ENCODE assay signal across 1 cellular context in the genomic region with DNA sequence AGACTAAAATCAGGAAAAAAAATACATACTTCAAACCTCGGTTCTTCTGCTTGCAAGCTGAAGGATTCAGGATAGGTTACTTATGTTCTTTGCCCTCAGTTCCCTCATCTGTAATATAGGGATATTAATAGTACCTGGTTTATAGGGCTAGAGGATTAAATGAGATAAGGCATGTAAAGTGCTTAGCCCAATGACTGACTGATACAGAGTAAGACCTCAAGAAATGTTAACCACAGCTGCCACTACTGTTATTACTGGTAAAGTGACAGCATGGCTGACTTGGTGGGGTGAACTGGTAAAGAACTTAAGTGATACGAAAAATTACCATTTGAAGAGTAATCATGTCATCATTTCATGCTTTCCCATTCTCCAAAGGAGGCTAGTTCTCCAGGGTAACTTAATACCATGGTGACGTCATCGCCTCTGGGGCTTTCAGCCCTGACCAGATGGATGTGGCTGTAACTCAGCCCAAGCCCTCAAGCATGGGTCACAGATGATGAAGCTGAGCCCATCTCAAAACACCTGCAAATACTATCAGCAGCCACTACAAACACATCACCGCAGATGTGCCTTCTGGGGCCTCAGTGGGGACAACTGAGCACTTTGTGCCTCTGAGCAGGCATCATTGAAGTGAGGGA.
A peak's percentile ranks its signal among the peaks of the same experiment; 100 is the strongest.
TF ChIP-seq lines count a peak whose summit lies in the region.

No MANE protein-coding gene starts in this region.

TF ChIP-seq in K562, 482 proteins besides CTCF, POLR2A, EP300 and RAD21 (continued from another document):
- TF ChIP-seq, protein P1, sequence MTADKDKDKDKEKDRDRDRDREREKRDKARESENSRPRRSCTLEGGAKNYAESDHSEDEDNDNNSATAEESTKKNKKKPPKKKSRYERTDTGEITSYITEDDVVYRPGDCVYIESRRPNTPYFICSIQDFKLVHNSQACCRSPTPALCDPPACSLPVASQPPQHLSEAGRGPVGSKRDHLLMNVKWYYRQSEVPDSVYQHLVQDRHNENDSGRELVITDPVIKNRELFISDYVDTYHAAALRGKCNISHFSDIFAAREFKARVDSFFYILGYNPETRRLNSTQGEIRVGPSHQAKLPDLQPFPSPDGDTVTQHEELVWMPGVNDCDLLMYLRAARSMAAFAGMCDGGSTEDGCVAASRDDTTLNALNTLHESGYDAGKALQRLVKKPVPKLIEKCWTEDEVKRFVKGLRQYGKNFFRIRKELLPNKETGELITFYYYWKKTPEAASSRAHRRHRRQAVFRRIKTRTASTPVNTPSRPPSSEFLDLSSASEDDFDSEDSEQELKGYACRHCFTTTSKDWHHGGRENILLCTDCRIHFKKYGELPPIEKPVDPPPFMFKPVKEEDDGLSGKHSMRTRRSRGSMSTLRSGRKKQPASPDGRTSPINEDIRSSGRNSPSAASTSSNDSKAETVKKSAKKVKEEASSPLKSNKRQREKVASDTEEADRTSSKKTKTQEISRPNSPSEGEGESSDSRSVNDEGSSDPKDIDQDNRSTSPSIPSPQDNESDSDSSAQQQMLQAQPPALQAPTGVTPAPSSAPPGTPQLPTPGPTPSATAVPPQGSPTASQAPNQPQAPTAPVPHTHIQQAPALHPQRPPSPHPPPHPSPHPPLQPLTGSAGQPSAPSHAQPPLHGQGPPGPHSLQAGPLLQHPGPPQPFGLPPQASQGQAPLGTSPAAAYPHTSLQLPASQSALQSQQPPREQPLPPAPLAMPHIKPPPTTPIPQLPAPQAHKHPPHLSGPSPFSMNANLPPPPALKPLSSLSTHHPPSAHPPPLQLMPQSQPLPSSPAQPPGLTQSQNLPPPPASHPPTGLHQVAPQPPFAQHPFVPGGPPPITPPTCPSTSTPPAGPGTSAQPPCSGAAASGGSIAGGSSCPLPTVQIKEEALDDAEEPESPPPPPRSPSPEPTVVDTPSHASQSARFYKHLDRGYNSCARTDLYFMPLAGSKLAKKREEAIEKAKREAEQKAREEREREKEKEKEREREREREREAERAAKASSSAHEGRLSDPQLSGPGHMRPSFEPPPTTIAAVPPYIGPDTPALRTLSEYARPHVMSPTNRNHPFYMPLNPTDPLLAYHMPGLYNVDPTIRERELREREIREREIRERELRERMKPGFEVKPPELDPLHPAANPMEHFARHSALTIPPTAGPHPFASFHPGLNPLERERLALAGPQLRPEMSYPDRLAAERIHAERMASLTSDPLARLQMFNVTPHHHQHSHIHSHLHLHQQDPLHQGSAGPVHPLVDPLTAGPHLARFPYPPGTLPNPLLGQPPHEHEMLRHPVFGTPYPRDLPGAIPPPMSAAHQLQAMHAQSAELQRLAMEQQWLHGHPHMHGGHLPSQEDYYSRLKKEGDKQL (CRISPR knock-in tag; IDR thresholded peaks at IDR 0.05; ENCODE audit: borderline replicate concordance): no peak
- TF ChIP-seq, protein P2, sequence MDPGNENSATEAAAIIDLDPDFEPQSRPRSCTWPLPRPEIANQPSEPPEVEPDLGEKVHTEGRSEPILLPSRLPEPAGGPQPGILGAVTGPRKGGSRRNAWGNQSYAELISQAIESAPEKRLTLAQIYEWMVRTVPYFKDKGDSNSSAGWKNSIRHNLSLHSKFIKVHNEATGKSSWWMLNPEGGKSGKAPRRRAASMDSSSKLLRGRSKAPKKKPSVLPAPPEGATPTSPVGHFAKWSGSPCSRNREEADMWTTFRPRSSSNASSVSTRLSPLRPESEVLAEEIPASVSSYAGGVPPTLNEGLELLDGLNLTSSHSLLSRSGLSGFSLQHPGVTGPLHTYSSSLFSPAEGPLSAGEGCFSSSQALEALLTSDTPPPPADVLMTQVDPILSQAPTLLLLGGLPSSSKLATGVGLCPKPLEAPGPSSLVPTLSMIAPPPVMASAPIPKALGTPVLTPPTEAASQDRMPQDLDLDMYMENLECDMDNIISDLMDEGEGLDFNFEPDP (CRISPR knock-in tag; IDR thresholded peaks at IDR 0.05): no peak
- no peak for TF ChIP-seq RFX5 (IDR thresholded peaks at IDR 0.05; ENCODE audit: low read depth, low read length)
- no peak for TF ChIP-seq ZNF561 (CRISPR knock-in tag; conservative IDR thresholded peaks at IDR 0.05)
- TF ChIP-seq ATF1 (CRISPR knock-in tag; IDR thresholded peaks at IDR 0.05): no peak
- peak; percentile 67 for TF ChIP-seq ATF1 (tag; IDR thresholded peaks at IDR 0.05)
- TF ChIP-seq ZNF507 (tag; conservative IDR thresholded peaks at IDR 0.05): no peak
- no peak for TF ChIP-seq TBP (optimal IDR thresholded peaks at IDR 0.05; ENCODE audit: low read depth, low read length)
- no peak for TF ChIP-seq ZNF76 (CRISPR knock-in tag; IDR thresholded peaks at IDR 0.05; ENCODE audit: borderline replicate concordance)
- TF ChIP-seq SRSF9 (IDR thresholded peaks at IDR 0.05; ENCODE audit: borderline replicate concordance, low read depth, low read length): no peak
- TF ChIP-seq ZNF778 (CRISPR knock-in tag; IDR thresholded peaks at IDR 0.05): no peak
- TF ChIP-seq NR4A1 (CRISPR knock-in tag; IDR thresholded peaks at IDR 0.05): no peak
- TF ChIP-seq NR4A1 (tag; IDR thresholded peaks at IDR 0.05): no peak
- no peak for TF ChIP-seq DPF2 (IDR thresholded peaks at IDR 0.05)
- no peak for TF ChIP-seq HNRNPUL1 (IDR thresholded peaks at IDR 0.05; ENCODE audit: low read length)
- no peak for TF ChIP-seq ZNF253 (CRISPR knock-in tag; conservative IDR thresholded peaks at IDR 0.05)
- TF ChIP-seq, protein P3, sequence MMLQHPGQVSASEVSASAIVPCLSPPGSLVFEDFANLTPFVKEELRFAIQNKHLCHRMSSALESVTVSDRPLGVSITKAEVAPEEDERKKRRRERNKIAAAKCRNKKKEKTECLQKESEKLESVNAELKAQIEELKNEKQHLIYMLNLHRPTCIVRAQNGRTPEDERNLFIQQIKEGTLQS (IDR thresholded peaks at IDR 0.05): peak; percentile 89
- TF ChIP-seq, protein P3 (CRISPR knock-in tag; conservative IDR thresholded peaks at IDR 0.05): no peak
- TF ChIP-seq, protein P4, sequence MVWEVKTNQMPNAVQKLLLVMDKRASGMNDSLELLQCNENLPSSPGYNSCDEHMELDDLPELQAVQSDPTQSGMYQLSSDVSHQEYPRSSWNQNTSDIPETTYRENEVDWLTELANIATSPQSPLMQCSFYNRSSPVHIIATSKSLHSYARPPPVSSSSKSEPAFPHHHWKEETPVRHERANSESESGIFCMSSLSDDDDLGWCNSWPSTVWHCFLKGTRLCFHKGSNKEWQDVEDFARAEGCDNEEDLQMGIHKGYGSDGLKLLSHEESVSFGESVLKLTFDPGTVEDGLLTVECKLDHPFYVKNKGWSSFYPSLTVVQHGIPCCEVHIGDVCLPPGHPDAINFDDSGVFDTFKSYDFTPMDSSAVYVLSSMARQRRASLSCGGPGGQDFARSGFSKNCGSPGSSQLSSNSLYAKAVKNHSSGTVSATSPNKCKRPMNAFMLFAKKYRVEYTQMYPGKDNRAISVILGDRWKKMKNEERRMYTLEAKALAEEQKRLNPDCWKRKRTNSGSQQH (CRISPR knock-in tag; IDR thresholded peaks at IDR 0.05): no peak
- TF ChIP-seq ZC3H8 (IDR thresholded peaks at IDR 0.05): no peak
- no peak for TF ChIP-seq TAF9B (IDR thresholded peaks at IDR 0.05; ENCODE audit: partially characterized antibody)
- TF ChIP-seq, protein P5, sequence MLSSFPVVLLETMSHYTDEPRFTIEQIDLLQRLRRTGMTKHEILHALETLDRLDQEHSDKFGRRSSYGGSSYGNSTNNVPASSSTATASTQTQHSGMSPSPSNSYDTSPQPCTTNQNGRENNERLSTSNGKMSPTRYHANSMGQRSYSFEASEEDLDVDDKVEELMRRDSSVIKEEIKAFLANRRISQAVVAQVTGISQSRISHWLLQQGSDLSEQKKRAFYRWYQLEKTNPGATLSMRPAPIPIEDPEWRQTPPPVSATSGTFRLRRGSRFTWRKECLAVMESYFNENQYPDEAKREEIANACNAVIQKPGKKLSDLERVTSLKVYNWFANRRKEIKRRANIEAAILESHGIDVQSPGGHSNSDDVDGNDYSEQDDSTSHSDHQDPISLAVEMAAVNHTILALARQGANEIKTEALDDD (IDR thresholded peaks at IDR 0.05): no peak
- no peak for TF ChIP-seq ZFX (CRISPR knock-in tag; IDR thresholded peaks at IDR 0.05)
- TF ChIP-seq ATF7 (IDR thresholded peaks at IDR 0.05): peak; percentile 82
- TF ChIP-seq, protein P6, sequence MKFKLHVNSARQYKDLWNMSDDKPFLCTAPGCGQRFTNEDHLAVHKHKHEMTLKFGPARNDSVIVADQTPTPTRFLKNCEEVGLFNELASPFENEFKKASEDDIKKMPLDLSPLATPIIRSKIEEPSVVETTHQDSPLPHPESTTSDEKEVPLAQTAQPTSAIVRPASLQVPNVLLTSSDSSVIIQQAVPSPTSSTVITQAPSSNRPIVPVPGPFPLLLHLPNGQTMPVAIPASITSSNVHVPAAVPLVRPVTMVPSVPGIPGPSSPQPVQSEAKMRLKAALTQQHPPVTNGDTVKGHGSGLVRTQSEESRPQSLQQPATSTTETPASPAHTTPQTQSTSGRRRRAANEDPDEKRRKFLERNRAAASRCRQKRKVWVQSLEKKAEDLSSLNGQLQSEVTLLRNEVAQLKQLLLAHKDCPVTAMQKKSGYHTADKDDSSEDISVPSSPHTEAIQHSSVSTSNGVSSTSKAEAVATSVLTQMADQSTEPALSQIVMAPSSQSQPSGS (CRISPR knock-in tag; IDR thresholded peaks at IDR 0.05): no peak
- TF ChIP-seq, protein P7, sequence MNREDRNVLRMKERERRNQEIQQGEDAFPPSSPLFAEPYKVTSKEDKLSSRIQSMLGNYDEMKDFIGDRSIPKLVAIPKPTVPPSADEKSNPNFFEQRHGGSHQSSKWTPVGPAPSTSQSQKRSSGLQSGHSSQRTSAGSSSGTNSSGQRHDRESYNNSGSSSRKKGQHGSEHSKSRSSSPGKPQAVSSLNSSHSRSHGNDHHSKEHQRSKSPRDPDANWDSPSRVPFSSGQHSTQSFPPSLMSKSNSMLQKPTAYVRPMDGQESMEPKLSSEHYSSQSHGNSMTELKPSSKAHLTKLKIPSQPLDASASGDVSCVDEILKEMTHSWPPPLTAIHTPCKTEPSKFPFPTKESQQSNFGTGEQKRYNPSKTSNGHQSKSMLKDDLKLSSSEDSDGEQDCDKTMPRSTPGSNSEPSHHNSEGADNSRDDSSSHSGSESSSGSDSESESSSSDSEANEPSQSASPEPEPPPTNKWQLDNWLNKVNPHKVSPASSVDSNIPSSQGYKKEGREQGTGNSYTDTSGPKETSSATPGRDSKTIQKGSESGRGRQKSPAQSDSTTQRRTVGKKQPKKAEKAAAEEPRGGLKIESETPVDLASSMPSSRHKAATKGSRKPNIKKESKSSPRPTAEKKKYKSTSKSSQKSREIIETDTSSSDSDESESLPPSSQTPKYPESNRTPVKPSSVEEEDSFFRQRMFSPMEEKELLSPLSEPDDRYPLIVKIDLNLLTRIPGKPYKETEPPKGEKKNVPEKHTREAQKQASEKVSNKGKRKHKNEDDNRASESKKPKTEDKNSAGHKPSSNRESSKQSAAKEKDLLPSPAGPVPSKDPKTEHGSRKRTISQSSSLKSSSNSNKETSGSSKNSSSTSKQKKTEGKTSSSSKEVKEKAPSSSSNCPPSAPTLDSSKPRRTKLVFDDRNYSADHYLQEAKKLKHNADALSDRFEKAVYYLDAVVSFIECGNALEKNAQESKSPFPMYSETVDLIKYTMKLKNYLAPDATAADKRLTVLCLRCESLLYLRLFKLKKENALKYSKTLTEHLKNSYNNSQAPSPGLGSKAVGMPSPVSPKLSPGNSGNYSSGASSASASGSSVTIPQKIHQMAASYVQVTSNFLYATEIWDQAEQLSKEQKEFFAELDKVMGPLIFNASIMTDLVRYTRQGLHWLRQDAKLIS (CRISPR knock-in tag; IDR thresholded peaks at IDR 0.05): no peak
- TF ChIP-seq ZNF124 (CRISPR knock-in tag; IDR thresholded peaks at IDR 0.05): no peak
- peak; percentile 39; the same call in 1 of the 2 replicates for TF ChIP-seq JUND (IDR thresholded peaks at IDR 0.05; ENCODE audit: borderline replicate concordance, low read depth, low read length)
- TF ChIP-seq JUND (tag; IDR thresholded peaks at IDR 0.05; ENCODE audit: borderline replicate concordance, low read depth, low read length): peak; percentile 66; the same call in 1 of the 3 replicates
- TF ChIP-seq KDM2B (CRISPR knock-in tag; IDR thresholded peaks at IDR 0.05): no peak
- TF ChIP-seq ZNF436 (CRISPR knock-in tag; IDR thresholded peaks at IDR 0.05): no peak
- TF ChIP-seq, protein P8, sequence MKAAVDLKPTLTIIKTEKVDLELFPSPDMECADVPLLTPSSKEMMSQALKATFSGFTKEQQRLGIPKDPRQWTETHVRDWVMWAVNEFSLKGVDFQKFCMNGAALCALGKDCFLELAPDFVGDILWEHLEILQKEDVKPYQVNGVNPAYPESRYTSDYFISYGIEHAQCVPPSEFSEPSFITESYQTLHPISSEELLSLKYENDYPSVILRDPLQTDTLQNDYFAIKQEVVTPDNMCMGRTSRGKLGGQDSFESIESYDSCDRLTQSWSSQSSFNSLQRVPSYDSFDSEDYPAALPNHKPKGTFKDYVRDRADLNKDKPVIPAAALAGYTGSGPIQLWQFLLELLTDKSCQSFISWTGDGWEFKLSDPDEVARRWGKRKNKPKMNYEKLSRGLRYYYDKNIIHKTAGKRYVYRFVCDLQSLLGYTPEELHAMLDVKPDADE (conservative IDR thresholded peaks at IDR 0.05; ENCODE audit: control insufficient read depth, low read depth, low read length): no peak
- TF ChIP-seq NBN (IDR thresholded peaks at IDR 0.05; ENCODE audit: low read depth): no peak
- TF ChIP-seq HDGF (IDR thresholded peaks at IDR 0.05): no peak
